Comparison of ENCODE assay signal across 14 cellular contexts in the genomic region with DNA sequence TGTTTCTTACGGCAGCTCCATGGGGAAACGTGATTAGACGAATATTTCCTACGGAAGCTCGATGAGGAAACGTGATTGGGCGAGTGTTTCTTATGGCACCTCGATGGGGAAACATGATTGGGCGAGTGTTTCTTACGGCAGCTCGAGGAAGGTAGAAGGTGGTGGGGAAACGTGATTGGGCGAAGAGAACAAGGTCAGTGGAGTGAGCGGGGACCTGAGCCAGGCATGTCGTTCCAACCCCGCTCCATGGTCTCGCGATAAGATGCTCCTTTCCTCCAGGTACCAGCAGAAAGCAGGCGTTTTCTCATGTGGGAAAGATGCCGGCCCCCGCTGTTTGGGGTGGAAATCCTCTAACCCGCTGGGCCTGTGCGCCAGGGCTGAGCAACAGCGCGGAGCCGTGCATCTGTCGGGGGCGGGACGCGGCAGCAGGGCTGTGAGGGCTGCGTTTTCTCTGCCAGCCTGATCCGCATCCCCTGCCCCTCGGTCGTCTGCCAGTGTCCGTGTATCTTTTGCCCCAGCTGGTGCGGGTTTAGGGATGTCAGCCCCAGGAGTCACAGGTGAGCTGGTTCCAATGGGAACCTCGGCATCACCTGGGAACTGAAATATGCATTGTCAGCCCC. TPM values are rescaled to one million over a fixed set of nuclear protein-coding genes. Genes with fewer than 3 reads are reported as not detected.
DNase-seq lines count a peak whose midpoint lies in the region; ATAC-seq and TF ChIP-seq lines count a peak whose summit lies in the region.
"Had no signal": no experiment of that assay in that cellular context is flagged by ENCODE, and none has a peak within 500 bp of the region (broad histone marks: within the 10 kb centered on the region; RNA-seq: fewer than 3 reads in every experiment).

No MANE protein-coding gene starts in this region.

- no peak overlapping the region for H3K4me2 ChIP-seq in neural progenitor cell

- H3K27me3 Mint-ChIP-seq in neural progenitor cell (ENCODE audit: insufficient read depth, low read depth), result no peaks in the 10 kb centered on the region
- peaks cover 25% of the 10 kb centered on the region for H3K27me3 Mint-ChIP-seq in CD4-positive, alpha-beta T cell

- no peak overlapping the region for H3K27ac Mint-ChIP-seq in neural progenitor cell
- H3K27ac Mint-ChIP-seq in CD4-positive, alpha-beta T cell, result no peak overlapping the region
- H3K27ac Mint-ChIP-seq: CD8-positive, alpha-beta T cell had no signal

- intact Hi-C loops in left cardiac atrium (cut with DNase I), result no loop called here
- intact Hi-C loops in left ventricle myocardium superior (cut with micrococcal nuclease), result no loop called here
- intact Hi-C loops in CD4-positive, alpha-beta T cell (cut with DNase I, micrococcal nuclease), result no loop called here

- H3K27me3 ChIP-seq in neural progenitor cell, result no peaks in the 10 kb centered on the region
- no peaks in the 10 kb centered on the region for H3K27me3 ChIP-seq in CD4-positive, alpha-beta T cell (ENCODE audit: control insufficient read depth, insufficient read depth, low read length)
- H3K27me3 ChIP-seq: BE2C had no signal

- H3K4me3 ChIP-seq in neural progenitor cell, result no peak overlapping the region
- H3K4me3 ChIP-seq: HAP-1 had no signal

- DNase-seq in left cardiac atrium (peak; percentile 22), left ventricle myocardium superior (no peak), cerebellar cortex (ENCODE audit: low spot score) (peak; percentile 84), neural progenitor cell (ENCODE audit: low spot score) (no peak)
- DNase-seq in stimulated activated CD4-positive, alpha-beta T cell treated with anti-CD3 and anti-CD28 coated beads, Interleukin-4, amount 100 ng/mL, for 4 hours, result no peak
- no peak for DNase-seq in CD4-positive, alpha-beta T cell
- DNase-seq: BE2C; CD8-positive, alpha-beta T cell; Karpas-422; NCI-H2081; NCI-H510A treated with DMSO at 0.1 percent for 48 hours had no signal

- H3K79me2 ChIP-seq in neural progenitor cell (ENCODE audit: low read depth), result no peaks in the 10 kb centered on the region

- H3K9me3 Mint-ChIP-seq in neural progenitor cell, result peaks cover 8% of the 10 kb centered on the region
- H3K9me3 Mint-ChIP-seq in CD4-positive, alpha-beta T cell, result peaks cover 3% of the 10 kb centered on the region
- H3K9me3 Mint-ChIP-seq: CD8-positive, alpha-beta T cell had no signal

- peak overlapping the region; percentile 24 for H3K4me3 Mint-ChIP-seq in neural progenitor cell
- H3K4me3 Mint-ChIP-seq in CD4-positive, alpha-beta T cell, result no peak overlapping the region
- H3K4me3 Mint-ChIP-seq: CD8-positive, alpha-beta T cell had no signal

- H3K4me1 Mint-ChIP-seq in neural progenitor cell, result peaks cover 27% of the 10 kb centered on the region
- H3K4me1 Mint-ChIP-seq in CD4-positive, alpha-beta T cell (ENCODE audit: low read depth), result no peaks in the 10 kb centered on the region

- H3K4me1 ChIP-seq in neural progenitor cell, result peaks cover 10% of the 10 kb centered on the region
- H3K4me1 ChIP-seq: BE2C, HAP-1 had no signal

- TF ChIP-seq CTCF in neural progenitor cell (IDR thresholded peaks at IDR 0.05), result no peak
- TF ChIP-seq CTCF in CD4-positive, alpha-beta T cell (IDR thresholded peaks at IDR 0.05), result no peak

- H3F3A ChIP-seq in neural progenitor cell (ENCODE audit: low read depth), result peaks cover 9% of the 10 kb centered on the region

- no peak overlapping the region for H2AFZ ChIP-seq in neural progenitor cell (replicated peaks)

- H3K9ac ChIP-seq in neural progenitor cell, result no peak overlapping the region

- no peak overlapping the region for H3K27ac ChIP-seq in neural progenitor cell
- no peak overlapping the region for H3K27ac ChIP-seq in CD4-positive, alpha-beta T cell (ENCODE audit: low read depth, low read length)

- H3K36me3 ChIP-seq in neural progenitor cell, result no peaks in the 10 kb centered on the region
- H3K36me3 ChIP-seq: BE2C, HAP-1 had no signal

- ATAC-seq in left cardiac atrium (no peak), left ventricle myocardium superior (no peak), GM21717 (IDR thresholded peaks at IDR 0.05; ENCODE audit: unreplicated experiment) (no peak)
- no peak for ATAC-seq in CD4-positive, alpha-beta T cell (ENCODE audit: poor library complexity)
- ATAC-seq: CD8-positive, alpha-beta T cell; SK-N-SH treated with all-trans-retinoic acid at 6 μM for 48 hours had no signal

- H3K9me3 ChIP-seq in neural progenitor cell (ENCODE audit: low read depth), result no peaks in the 10 kb centered on the region
- no peaks in the 10 kb centered on the region for H3K9me3 ChIP-seq in CD4-positive, alpha-beta T cell (ENCODE audit: control insufficient read depth, low read length)
- H3K9me3 ChIP-seq: BE2C, HAP-1 had no signal

- peaks cover 5% of the 10 kb centered on the region for H3K36me3 Mint-ChIP-seq in neural progenitor cell
- peaks cover 3% of the 10 kb centered on the region for H3K36me3 Mint-ChIP-seq in CD4-positive, alpha-beta T cell (ENCODE audit: low read depth)
- H3K36me3 Mint-ChIP-seq: CD8-positive, alpha-beta T cell had no signal

- POLR2A ChIA-PET in CD4-positive, alpha-beta T cell (lab: Charles Lee), result no interaction called here

- CTCF ChIA-PET in CD4-positive, alpha-beta T cell (lab: Charles Lee), result no interaction called here

- no peaks in the 10 kb centered on the region for H4K20me1 ChIP-seq in neural progenitor cell (ENCODE audit: low read depth)

RNA-seq across cellular contexts. Expression of gene DOC2B, which starts 25.6 kb away (rescaled TPM):
- 10 to 100 TPM in 1 of 2 donors, 1 to 10 TPM in 1; 6.8 to 16.4 TPM for total RNA-seq in left cardiac atrium
- total RNA-seq in left ventricle myocardium superior, result 3.9 TPM
- 0.31 and 0.34 TPM in 2 replicates for total RNA-seq in neural progenitor cell (ENCODE audit: low replicate concordance)
- total RNA-seq in CD4-positive, alpha-beta T cell, result under 1 TPM; 0.08 to 0.34 TPM

Comparison
In these comparisons a context has a peak if more than half of its experiments do, and no peak if none do; other contexts are left out.
1. DNase-seq: peak in left cardiac atrium (single experiment) and cerebellar cortex (single experiment); none in left ventricle myocardium superior (single experiment), neural progenitor cell (single experiment), stimulated activated CD4-positive, alpha-beta T cell treated with anti-CD3 and anti-CD28 coated beads, Interleukin-4, amount 100 ng/mL, for 4 hours (0 of 2) and CD4-positive, alpha-beta T cell (0 of 10).